Comparison of ENCODE assay signal across 8 cellular contexts in genomic region chr3:50450135-50450911, GRCh38.
DNase-seq lines count a peak whose midpoint lies in the region; ATAC-seq lines count a peak whose summit lies in the region.

No MANE protein-coding gene starts in this region.

- H3K4me3 Mint-ChIP-seq in T-helper 2 cell treated with Interferon-gamma antibody and Interleukin-4, amounts not matched to agents 5 μg/mL and 100 μg/mL, for 36 hours: peak overlapping the region; percentile 83
- peak overlapping the region; percentile 80 for H3K4me3 Mint-ChIP-seq in activated naive CD8-positive, alpha-beta T cell

- peaks cover 8% of the 10 kb centered on the region for H3K4me1 Mint-ChIP-seq in T-helper 2 cell treated with Interferon-gamma antibody and Interleukin-4, amounts not matched to agents 5 μg/mL and 100 μg/mL, for 36 hours (ENCODE audit: low read depth)
- H3K4me1 Mint-ChIP-seq in activated naive CD8-positive, alpha-beta T cell (ENCODE audit: low read depth): peaks cover 23% of the 10 kb centered on the region

- no peak for ATAC-seq in GM19351 (IDR thresholded peaks at IDR 0.05; ENCODE audit: unreplicated experiment)
- ATAC-seq in GM18909 (IDR thresholded peaks at IDR 0.05; ENCODE audit: poor library complexity, unreplicated experiment): no peak
- ATAC-seq in GM21737 (IDR thresholded peaks at IDR 0.05; ENCODE audit: unreplicated experiment): no peak
- no peak for ATAC-seq in GM18498 (IDR thresholded peaks at IDR 0.05; ENCODE audit: unreplicated experiment)

- H3K36me3 Mint-ChIP-seq in T-helper 2 cell treated with Interferon-gamma antibody and Interleukin-4, amounts not matched to agents 5 μg/mL and 100 μg/mL, for 36 hours (ENCODE audit: low read depth): no peaks in the 10 kb centered on the region
- peaks cover 3% of the 10 kb centered on the region for H3K36me3 Mint-ChIP-seq in activated naive CD8-positive, alpha-beta T cell

- no peaks in the 10 kb centered on the region for H3K27me3 Mint-ChIP-seq in T-helper 2 cell treated with Interferon-gamma antibody and Interleukin-4, amounts not matched to agents 5 μg/mL and 100 μg/mL, for 36 hours (ENCODE audit: low read depth)
- no peaks in the 10 kb centered on the region for H3K27me3 Mint-ChIP-seq in activated naive CD8-positive, alpha-beta T cell

- peak overlapping the region; percentile 92 for H3K27ac Mint-ChIP-seq in T-helper 2 cell treated with Interferon-gamma antibody and Interleukin-4, amounts not matched to agents 5 μg/mL and 100 μg/mL, for 36 hours
- peak overlapping the region; percentile 87 for H3K27ac Mint-ChIP-seq in activated naive CD8-positive, alpha-beta T cell

- DNase-seq in T-helper 2 cell treated with Interferon-gamma antibody and Interleukin-4, amounts not matched to agents 5 μg/mL and 100 μg/mL, for 36 hours (ENCODE audit: low spot score): peak; percentile 73
- peak; percentile 63 for DNase-seq in iPS-NIHi7 (ENCODE audit: extremely low spot score)
- peak; percentile 80 for DNase-seq in stimulated activated CD4-positive, alpha-beta T cell treated with anti-CD3 and anti-CD28 coated beads, Interleukin-15, amount 100 ng/mL, for 24 hours

- no peaks in the 10 kb centered on the region for H3K9me3 Mint-ChIP-seq in T-helper 2 cell treated with Interferon-gamma antibody and Interleukin-4, amounts not matched to agents 5 μg/mL and 100 μg/mL, for 36 hours
- no peaks in the 10 kb centered on the region for H3K9me3 Mint-ChIP-seq in activated naive CD8-positive, alpha-beta T cell (ENCODE audit: low read depth)
